8 cellular contexts compared by ENCODE assay signal in the genomic region with DNA sequence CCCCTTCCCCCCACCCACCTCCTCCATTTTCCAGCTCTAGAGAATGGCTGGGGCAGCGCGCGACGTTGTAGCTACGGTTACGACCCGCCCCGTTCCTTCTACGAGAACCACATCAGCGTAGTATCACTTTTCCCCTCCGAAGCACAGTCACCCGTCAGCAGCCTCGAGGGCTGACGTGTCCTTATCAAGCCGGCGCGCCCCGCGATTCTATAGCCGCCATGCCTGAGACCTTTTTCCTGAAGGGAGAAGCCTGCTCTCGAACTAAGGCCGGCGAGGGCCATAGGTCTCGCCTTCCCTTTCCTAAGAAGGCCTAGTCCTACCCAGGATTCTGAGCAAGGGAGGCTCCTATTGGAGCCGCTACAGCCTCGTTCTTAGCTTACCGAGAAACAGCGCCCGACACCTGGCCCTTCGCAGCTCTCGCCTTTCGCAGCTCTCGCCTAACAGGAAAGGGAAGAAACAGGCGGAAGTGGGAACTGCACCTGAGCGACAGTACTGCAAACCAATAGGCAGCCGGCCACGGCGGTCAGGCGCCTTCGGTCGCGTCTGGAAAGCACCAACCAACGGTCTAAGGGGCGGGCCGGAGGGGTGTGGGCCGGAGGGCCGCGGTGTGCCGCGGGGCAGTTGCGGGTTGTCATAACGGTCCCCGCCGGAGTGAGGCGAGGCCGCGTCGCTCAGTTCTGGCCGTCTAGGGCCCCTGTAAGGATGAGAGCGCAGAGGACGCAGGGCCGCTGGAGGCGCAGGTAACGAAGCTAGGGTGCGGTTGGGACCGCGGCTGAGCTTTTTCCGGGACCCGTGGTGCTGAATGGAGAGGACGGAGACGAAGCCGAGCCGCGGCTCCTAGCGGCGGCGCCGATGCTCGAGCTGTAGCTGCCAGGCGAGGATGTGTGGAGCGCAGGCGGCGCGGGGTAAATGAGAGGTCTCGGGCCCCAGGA. TPM values are rescaled to one million over a fixed set of nuclear protein-coding genes. Genes with fewer than 3 reads are reported as not detected.
DNase-seq lines count a peak whose midpoint lies in the region; ATAC-seq, FAIRE-seq and TF ChIP-seq lines count a peak whose summit lies in the region.

A gene (plus strand): TSS at position 618 of the 932 bp plus-strand sequence. CDS start 470 bp downstream, outside the sequence.
A gene (minus strand): TSS at position 445 of the 932 bp plus-strand sequence. CDS start 1,522 bp downstream, outside the sequence.

- H3K9me3 ChIP-seq in adrenal gland (replicated peaks in 1 of 3) (no peaks in the 10 kb centered on the region), heart right ventricle (no peaks in the 10 kb centered on the region), upper lobe of right lung (no peaks in the 10 kb centered on the region)

- TF ChIP-seq POLR2A in GM12892 (IDR thresholded peaks at IDR 0.05; ENCODE audit: low read depth, low read length), result peak; percentile 97
- TF ChIP-seq POLR2A in adrenal gland (IDR thresholded peaks at IDR 0.05), result peak; percentile 85 to 99

- peaks cover 0 to 16% of the 10 kb centered on the region in 2 donors for H3K36me3 ChIP-seq in adrenal gland (replicated peaks in 1 of 2)
- peaks cover 0 to 51% (median 11%) of the 10 kb centered on the region in 9 donors for H3K36me3 ChIP-seq in heart right ventricle
- peaks cover 22% of the 10 kb centered on the region for H3K36me3 ChIP-seq in upper lobe of right lung

- no peaks in the 10 kb centered on the region for H3K27me3 Mint-ChIP-seq in T-cell

- H3K4me3 ChIP-seq in adrenal gland, result peak within 1 kb of the TSS; percentile 65 to 92 (median 72)
- H3K4me3 ChIP-seq in heart right ventricle, result peak within 1 kb of the TSS; percentile 63 to 97 (median 90)
- peak within 1 kb of the TSS; percentile 90 for H3K4me3 ChIP-seq in upper lobe of right lung

- H3K4me1 ChIP-seq in adrenal gland (replicated peaks in 1 of 2) (peaks cover 18 to 53% of the 10 kb centered on the region in 2 donors), heart right ventricle (peaks cover 0 to 64% (median 41%) of the 10 kb centered on the region in 9 donors), upper lobe of right lung (peaks cover 30% of the 10 kb centered on the region)

- DNase-seq in GM12892 (ENCODE audit: insufficient read length), result peak; percentile 94
- peak; percentile 89 for DNase-seq in NCI-H1436 treated with DMSO at 0.1 percent for 48 hours (lab: John Stamatoyannopoulos, UW)
- DNase-seq in T-cell, result peak; percentile 84 to 95 (median 91)
- DNase-seq in adrenal gland, result peak; percentile 98 to 99 (median 99)
- peak; percentile 99 for DNase-seq in heart right ventricle
- DNase-seq in posterior vena cava (ENCODE audit: low spot score), result peak; percentile 99
- peak; percentile 99 for DNase-seq in upper lobe of right lung

- ATAC-seq in HG02852 (IDR thresholded peaks at IDR 0.05; ENCODE audit: unreplicated experiment) (peak; percentile 91), T-cell (replicated peaks in 1 of 4) (peak; percentile 88 to 91 (median 90)), heart right ventricle (peak; percentile 99 to 100 (median 100)), upper lobe of right lung (peak; percentile 99)

- H3K36me3 Mint-ChIP-seq in T-cell, result peaks cover 19% of the 10 kb centered on the region

- peak within 1 kb of the TSS; percentile 98 to 99 for H3K27ac Mint-ChIP-seq in T-cell

- FAIRE-seq in GM12892 (lab: Jason Lieb, UNC), result peak; percentile 95

- 0% methylated on average over 29 to 85 of the region's 85 CpGs for WGBS in adrenal gland, 4 donors
- 0 to 1% methylated on average over 84 to 85 of the region's 85 CpGs for WGBS in heart right ventricle, 2 donors

- no peaks in the 10 kb centered on the region for H3K9me3 Mint-ChIP-seq in T-cell

- H3K4me3 Mint-ChIP-seq in T-cell, result peak within 1 kb of the TSS; percentile 97 to 99 (median 97)

- H3K27ac ChIP-seq in adrenal gland (peak within 1 kb of the TSS; percentile 91 to 97 (median 93)), heart right ventricle (peak within 1 kb of the TSS; percentile 72 to 98 (median 94)), upper lobe of right lung (peak within 1 kb of the TSS; percentile 93)

- TF ChIP-seq CTCF in adrenal gland (IDR thresholded peaks at IDR 0.05) (peak in 4 of 6 experiments; percentile 22 to 45 (median 32)), heart right ventricle (IDR thresholded peaks at IDR 0.05) (peak in 5 of 9 donors; percentile 15 to 52 (median 46)), upper lobe of right lung (IDR thresholded peaks at IDR 0.05) (no peak)

- POLR2A ChIA-PET in T-cell (lab: Charles Lee), result interaction anchor here (0.5 to 2.9 kb wide), 33 partner anchors 8 to 1153 kb away, joined by 3 to 59 read pairs (median 5); a partner anchor contains a TSS

- H3K4me1 Mint-ChIP-seq in T-cell, result peaks cover 51 to 58% (median 58%) of the 10 kb centered on the region in 3 donors

- CTCF ChIA-PET in T-cell (lab: Charles Lee), result interaction anchor here (0.6 to 2.7 kb wide), 27 partner anchors 9 to 441 kb away, joined by 3 to 77 read pairs (median 4); a partner anchor contains a TSS

- intact Hi-C loops in adrenal gland (cut with DNase I), result no loop called here
- intact Hi-C loops in heart right ventricle (cut with DNase I), result loop anchor here in 1 of 10 donors (5.0 kb wide), 1 partner anchor 147 kb away; a partner anchor contains a TSS
- intact Hi-C loops in posterior vena cava (cut with DNase I), result no loop called here
- intact Hi-C loops in upper lobe of right lung (cut with DNase I), result no loop called here

- H3K27me3 ChIP-seq in adrenal gland, result no peaks in the 10 kb centered on the region
- H3K27me3 ChIP-seq in heart right ventricle, result no peaks in the 10 kb centered on the region
- no peaks in the 10 kb centered on the region for H3K27me3 ChIP-seq in upper lobe of right lung

RNA-seq across cellular contexts. Expression of the first gene that starts in this region (rescaled TPM):
- polyA plus RNA-seq in GM12892 (2012; ENCODE audit: missing spikeins), result 0.45 TPM
- total RNA-seq in T-cell (10 to 100 TPM; 21.7 to 54.1 (median 41.6) TPM), adrenal gland (10 to 100 TPM; 35.8 to 87.8 (median 48.7) TPM), heart right ventricle (10 to 100 TPM in 9 of 10 donors, 1 to 10 TPM in 1; 9.7 to 23.4 (median 14.3) TPM), posterior vena cava (10 to 100 TPM; 33.0 to 34.4 TPM), upper lobe of right lung (27.1 TPM)
- polyA plus RNA-seq in adrenal gland (10 to 100 TPM; 10.3 to 76.1 (median 15.2) TPM), heart right ventricle (10 to 100 TPM in 1 of 2 donors, 1 to 10 TPM in 1; 6.1 to 18.9 TPM)

RNA-seq across cellular contexts. Expression of the second gene that starts in this region (rescaled TPM):
- polyA plus RNA-seq in GM12892 (2012; ENCODE audit: missing spikeins), result 499 TPM
- total RNA-seq in T-cell (100 to 1,000 TPM; 211 to 322 (median 291) TPM), adrenal gland (100 to 1,000 TPM; 191 to 362 (median 258) TPM), heart right ventricle (100 to 1,000 TPM; 103 to 164 (median 127) TPM), posterior vena cava (100 to 1,000 TPM; 130 to 144 TPM), upper lobe of right lung (157 TPM)
- polyA plus RNA-seq in adrenal gland (100 to 1,000 TPM; 248 to 705 (median 567) TPM), heart right ventricle (100 to 1,000 TPM; 253 to 562 TPM)

Comparison
In these comparisons a context has a peak if more than half of its experiments do, and no peak if none do; other contexts are left out.
1. Peak in every context shown above with its lines: DNase-seq, ATAC-seq, H3K4me3 ChIP-seq and H3K27ac ChIP-seq.